Comparison of ENCODE assay signal across 8 cellular contexts in genomic region chr17:82751571-82752370, GRCh38. TPM values are rescaled to one million over a fixed set of nuclear protein-coding genes. Genes with fewer than 3 reads are reported as not detected.
DNase-seq lines count a peak whose midpoint lies in the region; ATAC-seq and TF ChIP-seq lines count a peak whose summit lies in the region.

TBCD (plus strand) TSS chr17:82752065; CDS start chr17:82752194, 129 bp downstream.

- intact Hi-C loops in spleen (cut with DNase I; ENCODE audit: low total_unique reads), result loop anchor here (10.0 kb wide), 1 partner anchor 97 kb away; no protein-coding TSS in a partner anchor

- peaks cover 0 to 12% (median 5%) of the 10 kb centered on the region in 8 donors for H3K9me3 ChIP-seq in spleen

- no peak for TF ChIP-seq CTCF in spleen (IDR thresholded peaks at IDR 0.05 in 8 of 11, conservative IDR thresholded peaks at IDR 0.05 in 3 of 11)

- WGBS in spleen, 5 donors, result 0 to 1% (median 0%) methylated on average over 24 to 102 of the region's 114 CpGs

- DNase-seq in ACHN, result peak; percentile 87
- DNase-seq in NCI-H345 (lab: John Stamatoyannopoulos, UW), result peak; percentile 92
- DNase-seq in activated CD4-positive, CD25-positive, alpha-beta regulatory T cell treated with anti-CD3 and anti-CD28 coated beads, Interleukin-2, amount 50 U/mL, for 16 hours (ENCODE audit: low read depth, low spot score), result peak; percentile 60
- DNase-seq in caudate nucleus (lab: John Stamatoyannopoulos, UW), result peak in 58 of 61 donors; percentile 29 to 98 (median 87)
- DNase-seq in iris pigment epithelial cell (ENCODE audit: low read depth), result peak; percentile 84
- peak; percentile 95 for DNase-seq in spleen

- peak within 1 kb of the TSS; percentile 85 for H3K27ac ChIP-seq in caudate nucleus (ENCODE audit: low read depth, low read length)
- H3K27ac ChIP-seq in spleen, result peak within 1 kb of the TSS; percentile 51 to 88 (median 84)

- in situ Hi-C loops in ACHN (cut with HindIII; ENCODE audit: low pct_ligation_motif_present, low pct_unique_long_range_greater_than_20kb, low sequenced_read_pairs), result no loop called here

- TF ChIP-seq POLR2A in spleen (IDR thresholded peaks at IDR 0.05), result no peak

- peaks cover 10 to 31% (median 20%) of the 10 kb centered on the region in 6 donors for H3K4me1 ChIP-seq in spleen

- H3K4me3 ChIP-seq in spleen, result peak within 1 kb of the TSS; percentile 97 to 100 (median 99)

- H3K36me3 ChIP-seq in spleen, result peaks cover 0 to 9% (median under 1%) of the 10 kb centered on the region in 6 donors

- H3K27me3 ChIP-seq in spleen (replicated peaks in 1 of 7), result no peaks in the 10 kb centered on the region

- ATAC-seq in GM18907 (IDR thresholded peaks at IDR 0.05; ENCODE audit: unreplicated experiment) (peak; percentile 77), HG03135 (IDR thresholded peaks at IDR 0.05; ENCODE audit: unreplicated experiment) (peak; percentile 75)

RNA-seq across cellular contexts. Expression of gene TBCD, which starts in this region (rescaled TPM):
- total RNA-seq in spleen, result 100 to 1,000 TPM in 3 of 7 donors, 10 to 100 TPM in 4; 55.6 to 149 (median 84.5) TPM
- polyA plus RNA-seq in spleen, result 100 to 1,000 TPM; 117 to 207 (median 195) TPM

Comparison
In these comparisons a context has a peak if more than half of its experiments do, and no peak if none do; other contexts are left out.
1. Peak in every context shown above with its lines: DNase-seq, ATAC-seq, H3K4me3 ChIP-seq and H3K27ac ChIP-seq.